ENCODE assay signal across 23 cellular contexts in genomic region chr4:144711685-144712456, GRCh38.
DNase-seq lines count a peak whose midpoint lies in the region; ATAC-seq, FAIRE-seq and TF ChIP-seq lines count a peak whose summit lies in the region.
"Had no signal": no experiment of that assay in that cellular context is flagged by ENCODE, and none has a peak within 500 bp of the region (broad histone marks: within the 10 kb centered on the region; RNA-seq: fewer than 3 reads in every experiment).

No MANE protein-coding gene starts in this region.

- no TSS peak for BruUV-seq in K562 (replicated peaks; lab: Mats Ljungman, UMichigan)

- intact Hi-C loops in K562 (cut with micrococcal nuclease) = no loop called here

- H3K4me3 Mint-ChIP-seq in GM23338 = no peak overlapping the region
- H3K4me3 Mint-ChIP-seq: CD4-positive, alpha-beta T cell had no signal

- POLR2A ChIA-PET in K562 (lab: Yijun Ruan, JAX) = no interaction called here

- no peaks in the 10 kb centered on the region; a peak in 1 of 5 replicates for H3K27me3 ChIP-seq in K562 (ENCODE audit: control insufficient read depth in 2 of 2, insufficient read depth in 2 of 2, low read length in 2 of 2)
- H3K27me3 ChIP-seq in GM23338 (ENCODE audit: insufficient read depth) = no peaks in the 10 kb centered on the region
- H3K27me3 ChIP-seq: BLaER1 treated with 17β-estradiol and CSF1 and Interleukin-3, amounts not matched to agents 10 nM and 100 nM; SJCRH30 had no signal

- FAIRE-seq in K562 (lab: Jason Lieb, UNC) = no peak
- FAIRE-seq: A549, GM12878 had no signal

- CTCF ChIA-PET in K562 (lab: Yijun Ruan, JAX; ENCODE audit: low intra/inter-chr PET ratio) = no interaction called here

- H3K9me3 ChIP-seq in K562 (replicated peaks; ENCODE audit: control insufficient read depth, insufficient read depth, low read depth, low read length) = no peaks in the 10 kb centered on the region
- H3K9me3 ChIP-seq: A549; BLaER1 treated with 17β-estradiol and CSF1 and Interleukin-3, amounts not matched to agents 10 nM and 100 nM; SJCRH30 had no signal

- no peaks in the 10 kb centered on the region for H3K27me3 Mint-ChIP-seq in GM23338 (ENCODE audit: insufficient read depth, low read depth, poor library complexity)
- H3K27me3 Mint-ChIP-seq: CD4-positive, alpha-beta T cell had no signal

- peak; percentile 38 for DNase-seq in M059J (ENCODE audit: low read depth)
- DNase-seq in K562 (ENCODE audit: extremely low read depth in 1 of 4, low spot score in 3 of 4) = no peak
- peak; percentile 2 for DNase-seq in kidney tubule cell (ENCODE audit: low spot score)
- peak; percentile 58 for DNase-seq in renal cortical epithelial cell (ENCODE audit: low read depth)
- no peak for DNase-seq in GM23338 (ENCODE audit: low spot score)
- no peak for DNase-seq in DMS114 treated with DMSO at 0.1 percent for 48 hours (lab: John Stamatoyannopoulos, UW; ENCODE audit: unreplicated experiment)
- DNase-seq in NCI-H1436 (lab: John Stamatoyannopoulos, UW) = no peak
- DNase-seq: AML-193; CD4-positive, alpha-beta T cell; DMS79; GDM1; Karpas-422; NCI-H1105; NCI-H2029; NCI-H446; NCI-H524 treated with DMSO at 0.1 percent for 48 hours; PC-9; SJCRH30 had no signal

- TF ChIP-seq CTCF in K562 (IDR thresholded peaks at IDR 0.05 in 2 of 3, conservative IDR thresholded peaks at IDR 0.05 in 1 of 3; ENCODE audit: insufficient read depth in 2 of 3, low read depth in 1 of 3, low read length in 3 of 3) (no peak), GM23338 (conservative IDR thresholded peaks at IDR 0.05; ENCODE audit: low read depth in 2 of 2) (no peak)

- no peak for ATAC-seq in K562
- ATAC-seq in GM23338 = no peak
- no peak for ATAC-seq in HG02588 (IDR thresholded peaks at IDR 0.05; ENCODE audit: unreplicated experiment)
- ATAC-seq: A549, GM12878, Right ventricle myocardium inferior had no signal

- no peaks in the 10 kb centered on the region for H3F3A ChIP-seq in GM23338 (replicated peaks; ENCODE audit: low read depth)

- no peak for TF ChIP-seq EP300 in K562 (IDR thresholded peaks at IDR 0.05; ENCODE audit: low read length)

- no peak for TF ChIP-seq RAD21 in K562 (CRISPR knock-in tag; conservative IDR thresholded peaks at IDR 0.05 in 1 of 2, IDR thresholded peaks at IDR 0.05 in 1 of 2)

- no peak overlapping the region for H3K27ac ChIP-seq in K562 (ENCODE audit: extremely low read depth, low read depth, low read length)
- H3K27ac ChIP-seq in GM23338 (ENCODE audit: low read depth) = no peak overlapping the region
- H3K27ac ChIP-seq: A549; BLaER1 treated with 17β-estradiol and CSF1 and Interleukin-3, amounts not matched to agents 10 nM and 100 nM; PC-9; SJCRH30 had no signal

- H3K9me3 Mint-ChIP-seq in GM23338 = no peaks in the 10 kb centered on the region
- H3K9me3 Mint-ChIP-seq: CD4-positive, alpha-beta T cell had no signal

- H3K36me3 Mint-ChIP-seq in GM23338 (ENCODE audit: low read depth) = no peaks in the 10 kb centered on the region

- no peak overlapping the region for H2AFZ ChIP-seq in K562 (ENCODE audit: low read depth, low read length)
- H2AFZ ChIP-seq in GM23338 = no peak overlapping the region
- H2AFZ ChIP-seq: PC-9 had no signal

- H3K4me3 ChIP-seq in K562 (no peak overlapping the region), GM23338 (no peak overlapping the region)
- H3K4me3 ChIP-seq: A549; BLaER1 treated with 17β-estradiol and CSF1 and Interleukin-3, amounts not matched to agents 10 nM and 100 nM; GM12878; PC-9; SJCRH30 had no signal

- no peak for TF ChIP-seq POLR2A in K562 (conservative IDR thresholded peaks at IDR 0.05)

- H3K9me1 ChIP-seq in K562 (ENCODE audit: control insufficient read depth, insufficient read depth, low read length) = no peaks in the 10 kb centered on the region

- H3K36me3 ChIP-seq in K562 (ENCODE audit: control insufficient read depth, insufficient read depth, low read length) (no peaks in the 10 kb centered on the region), GM23338 (ENCODE audit: insufficient read depth) (no peaks in the 10 kb centered on the region)
- H3K36me3 ChIP-seq: BLaER1 treated with 17β-estradiol and CSF1 and Interleukin-3, amounts not matched to agents 10 nM and 100 nM had no signal

- H3K4me2 ChIP-seq in K562 (ENCODE audit: insufficient read depth, low read length) (no peak overlapping the region), GM23338 (no peak overlapping the region)
- H3K4me2 ChIP-seq: A549; BLaER1 treated with 17β-estradiol and CSF1 and Interleukin-3, amounts not matched to agents 10 nM and 100 nM; PC-9 had no signal

- in situ Hi-C loops in K562 (cut with MboI) = no loop called here

- H3K79me2 ChIP-seq in K562 (ENCODE audit: control insufficient read depth, insufficient read depth, low read length) (no peaks in the 10 kb centered on the region), GM23338 (replicated peaks; ENCODE audit: insufficient read depth) (no peaks in the 10 kb centered on the region)

- H3K27ac Mint-ChIP-seq in GM23338 = no peak overlapping the region
- H3K27ac Mint-ChIP-seq: CD4-positive, alpha-beta T cell had no signal

- H3K9ac ChIP-seq in K562 (ENCODE audit: insufficient read depth in 1 of 2, low read depth in 2 of 2, low read length in 2 of 2) = no peak overlapping the region
- H3K9ac ChIP-seq: BLaER1 treated with 17β-estradiol and CSF1 and Interleukin-3, amounts not matched to agents 10 nM and 100 nM had no signal

- H4K20me1 ChIP-seq in K562 (replicated peaks; ENCODE audit: control insufficient read depth, insufficient read depth, low read length) (no peaks in the 10 kb centered on the region), GM23338 (replicated peaks; ENCODE audit: insufficient read depth) (no peaks in the 10 kb centered on the region)
- H4K20me1 ChIP-seq: BLaER1 treated with 17β-estradiol and CSF1 and Interleukin-3, amounts not matched to agents 10 nM and 100 nM had no signal

- H3K4me1 Mint-ChIP-seq in GM23338 = peaks cover 18% of the 10 kb centered on the region; the same call in 2 of the 3 replicates

- WGBS in K562 (ENCODE audit: insufficient coverage, low coverage, missing lambda C conversion rate) = 3% methylated on average over 4 of the region's 4 CpGs

- H3K4me1 ChIP-seq in K562 (replicated peaks in 1 of 2; ENCODE audit: control insufficient read depth in 2 of 2, insufficient read depth in 2 of 2, low read length in 2 of 2) (no peaks in the 10 kb centered on the region), GM23338 (ENCODE audit: insufficient read depth) (no peaks in the 10 kb centered on the region; the same call in 1 of the 2 replicates)

- H3K9me2 ChIP-seq in GM23338 (ENCODE audit: insufficient read depth) = no peaks in the 10 kb centered on the region; the same call in 1 of the 2 replicates

TF ChIP-seq in K562, 482 proteins besides CTCF, POLR2A, EP300 and RAD21:
- no peak for TF ChIP-seq BHLHE40 (IDR thresholded peaks at IDR 0.05; ENCODE audit: low read length)
- 0 out of 2 replicates have a peak, but pooled peaks have one; percentile 9 for TF ChIP-seq ZNF316 (IDR thresholded peaks at IDR 0.05)

TF ChIP-seq in GM23338, 12 proteins besides CTCF, POLR2A, EP300 and RAD21 (continues in another document):
- TF ChIP-seq STAT1 (IDR thresholded peaks at IDR 0.05; ENCODE audit: unreplicated experiment) = no peak
- TF ChIP-seq JUNB (IDR thresholded peaks at IDR 0.05; ENCODE audit: unreplicated experiment) = no peak
- no peak for TF ChIP-seq POLR2AphosphoS5 (IDR thresholded peaks at IDR 0.05; ENCODE audit: low read depth)
- TF ChIP-seq CREB1 (CRISPR knock-in tag; IDR thresholded peaks at IDR 0.05; ENCODE audit: low read depth) = no peak
- no peak for TF ChIP-seq EZH2phosphoT487 (IDR thresholded peaks at IDR 0.05; ENCODE audit: unreplicated experiment)
- no peak for TF ChIP-seq EZH2 (IDR thresholded peaks at IDR 0.05; ENCODE audit: low read depth, unreplicated experiment)

Comparison
In these comparisons a context has a peak if more than half of its experiments do, and no peak if none do; other contexts are left out.
1. DNase-seq: peak in M059J (single experiment), kidney tubule cell (single experiment) and renal cortical epithelial cell (single experiment); none in K562 (0 of 4), GM23338 (single experiment), DMS114 treated with DMSO at 0.1 percent for 48 hours (single experiment) and NCI-H1436 (single experiment).